Comparison of ENCODE assay signal across 1 cellular context in genomic region chr19:53971608-53972007, GRCh38.
TF ChIP-seq lines count a peak whose summit lies in the region.

No MANE protein-coding gene starts in this region.

TF ChIP-seq in GM12878, 131 proteins besides CTCF, POLR2A, EP300 and RAD21 (continued from another document):
- no peak for TF ChIP-seq RELB (IDR thresholded peaks at IDR 0.05; ENCODE audit: low read depth)
